In genomic region chr19:34220472-34221063, GRCh38 we compare ENCODE assay signal across 8 cellular contexts. TPM values are rescaled to one million over a fixed set of nuclear protein-coding genes. Genes with fewer than 3 reads are reported as not detected.
A peak's percentile ranks its signal among the peaks of the same experiment; 100 is the strongest.
DNase-seq lines count a peak whose midpoint lies in the region; ATAC-seq, FAIRE-seq and TF ChIP-seq lines count a peak whose summit lies in the region.

No MANE protein-coding gene starts in this region.

- no peak overlapping the region for H4K5ac ChIP-seq in H1 (ENCODE audit: insufficient read length, low read depth, low read length)

- no peak overlapping the region for H3K14ac ChIP-seq in H1 (ENCODE audit: insufficient read length)

- H2BK120ac ChIP-seq in H1 (replicated peaks; ENCODE audit: low read depth, low read length), result no peak overlapping the region

- FAIRE-seq in H1 (lab: Jason Lieb, UNC), result no peak

- TF ChIP-seq POLR2A in H1 (IDR thresholded peaks at IDR 0.05; ENCODE audit: control extremely low read depth in 1 of 2, low read depth in 2 of 2, low read length in 2 of 2), result no peak

- H3K27ac ChIP-seq in H1 (ENCODE audit: low read depth, low read length) (no peak overlapping the region), thoracic aorta (no peak overlapping the region)

- H3K4me2 ChIP-seq in H1 (ENCODE audit: insufficient read depth in 1 of 2, low read depth in 2 of 2, low read length in 2 of 2), result no peak overlapping the region

- H3K18ac ChIP-seq in H1 (ENCODE audit: extremely low read depth, low read length), result no peak overlapping the region

- H3K27me3 ChIP-seq in H1 (replicated peaks in 1 of 4; ENCODE audit: control insufficient read depth in 3 of 4, extremely low read depth in 1 of 4, insufficient read depth in 3 of 4, low read length in 3 of 4) (no peaks in the 10 kb centered on the region), thoracic aorta (replicated peaks; ENCODE audit: insufficient read depth) (no peaks in the 10 kb centered on the region)

- H3K9ac ChIP-seq in H1 (replicated peaks in 1 of 4; ENCODE audit: extremely low read depth in 1 of 4, low read depth in 3 of 4, low read length in 3 of 4), result no peak overlapping the region

- H3K27me3 Mint-ChIP-seq in activated CD4-positive, alpha-beta memory T cell treated with anti-CD3 and anti-CD28 coated beads for 36 hours, result no peaks in the 10 kb centered on the region

- H2BK20ac ChIP-seq in H1 (ENCODE audit: low read length), result no peak overlapping the region

- 89% methylated on average over 4 of the region's 4 CpGs; no CpG with 5 or more reads in 1 of the 2 experiments for WGBS in H1 (ENCODE audit: extremely low coverage in 1 of 2, insufficient coverage in 1 of 2, insufficient read length in 1 of 2, insufficient replicate concordance in 2 of 2, low coverage in 1 of 2, low lambda C conversion rate in 2 of 2, missing lambda C conversion rate in 1 of 2), 2 experiments

- peak; percentile 14 for DNase-seq in AG09319 (ENCODE audit: extremely low read depth, low read depth)
- peak; percentile 60 for DNase-seq in HCEC 1CT
- DNase-seq in NCI-H69 (lab: John Stamatoyannopoulos, UW), result peak; percentile 82
- peak; percentile 69 for DNase-seq in activated CD4-positive, alpha-beta memory T cell treated with anti-CD3 and anti-CD28 coated beads for 36 hours
- peak in 1 of 2 experiments; percentile 73 for DNase-seq in H1 (ENCODE audit: low read depth in 1 of 2, low spot score in 2 of 2)
- peak; percentile 73 for DNase-seq in myocyte (ENCODE audit: low read depth)
- peak; percentile 47 for DNase-seq in thoracic aorta (ENCODE audit: low spot score)

- no peak overlapping the region for H2BK15ac ChIP-seq in H1 (ENCODE audit: low read length)

- H3K4ac ChIP-seq in H1 (replicated peaks; ENCODE audit: insufficient read length, low read depth, low read length), result no peak overlapping the region

- H4K8ac ChIP-seq in H1 (ENCODE audit: extremely low read depth, insufficient read depth, low read length), result no peak overlapping the region

- CTCF ChIA-PET in activated CD4-positive, alpha-beta memory T cell treated with anti-CD3 and anti-CD28 coated beads for 36 hours (lab: Charles Lee), result interaction anchor here (0.5 to 3.2 kb wide), 12 partner anchors 9 to 125 kb away, joined by 3 to 22 read pairs (median 4); partner anchors contain the start of gene LSM14A
- CTCF ChIA-PET in H1 (lab: Charles Lee; ENCODE audit: partially characterized antibody), result interaction anchor here (0.6 to 3.2 kb wide), 14 partner anchors 11 to 566 kb away, joined by 3 to 14 read pairs (median 4); no protein-coding TSS in a partner anchor

- H3K79me2 ChIP-seq in H1 (ENCODE audit: control insufficient read depth in 1 of 2, insufficient read depth in 2 of 2, low read length in 2 of 2), result peaks cover 0 to 3% of the 10 kb centered on the region in 2 experiments; a peak in 2 of 4 replicates

- no peak overlapping the region for H3K56ac ChIP-seq in H1 (replicated peaks; ENCODE audit: insufficient read length, low read depth, low read length)

- H2BK12ac ChIP-seq in H1 (ENCODE audit: low read depth, low read length), result no peak overlapping the region

- H3K36me3 Mint-ChIP-seq in activated CD4-positive, alpha-beta memory T cell treated with anti-CD3 and anti-CD28 coated beads for 36 hours, result peaks cover 59% of the 10 kb centered on the region

- no peak overlapping the region for H2AFZ ChIP-seq in H1 (ENCODE audit: low read length)

- no peaks in the 10 kb centered on the region for H3K9me3 Mint-ChIP-seq in activated CD4-positive, alpha-beta memory T cell treated with anti-CD3 and anti-CD28 coated beads for 36 hours

- POLR2A ChIA-PET in activated CD4-positive, alpha-beta memory T cell treated with anti-CD3 and anti-CD28 coated beads for 36 hours (lab: Charles Lee), result no interaction called here
- POLR2A ChIA-PET in H1 (lab: Charles Lee; ENCODE audit: partially characterized antibody), result no interaction called here

- ATAC-seq in thoracic aorta (ENCODE audit: insufficient number of reproducible peaks, low FRiP score, low read depth) (peak; percentile 12), GM18511 (IDR thresholded peaks at IDR 0.05; ENCODE audit: unreplicated experiment) (no peak)

- no peak overlapping the region for H3K4me3 Mint-ChIP-seq in activated CD4-positive, alpha-beta memory T cell treated with anti-CD3 and anti-CD28 coated beads for 36 hours

- no peak overlapping the region for H3K23ac ChIP-seq in H1 (ENCODE audit: insufficient read length)

- no peak for TF ChIP-seq EP300 in H1 (IDR thresholded peaks at IDR 0.05; ENCODE audit: borderline replicate concordance in 1 of 2, low read depth in 2 of 2, low read length in 2 of 2)

- H3K4me1 ChIP-seq in H1 (replicated peaks in 1 of 4; ENCODE audit: control insufficient read depth in 3 of 4, insufficient read depth in 4 of 4, low read length in 3 of 4) (peaks cover 8 to 13% (median 11%) of the 10 kb centered on the region in 4 experiments), thoracic aorta (ENCODE audit: control insufficient read depth in 1 of 2, low read depth in 2 of 2) (peaks cover 10 to 17% of the 10 kb centered on the region in 2 donors)

- peaks cover 18 to 63% (median 45%) of the 10 kb centered on the region in 4 experiments for H3K36me3 ChIP-seq in H1 (ENCODE audit: control insufficient read depth in 2 of 4, insufficient read depth in 4 of 4, low read length in 3 of 4)
- H3K36me3 ChIP-seq in thoracic aorta, result peaks cover 30% of the 10 kb centered on the region

- no peak overlapping the region for H2AK5ac ChIP-seq in H1 (ENCODE audit: low read depth, low read length)

- peaks cover 2 to 5% of the 10 kb centered on the region in 2 experiments for H4K20me1 ChIP-seq in H1 (replicated peaks in 1 of 2; ENCODE audit: control insufficient read depth in 1 of 2, insufficient read depth in 2 of 2, low read length in 2 of 2)

- H3K4me1 Mint-ChIP-seq in activated CD4-positive, alpha-beta memory T cell treated with anti-CD3 and anti-CD28 coated beads for 36 hours (ENCODE audit: low read depth), result peaks cover 48% of the 10 kb centered on the region

- H3K27ac Mint-ChIP-seq in activated CD4-positive, alpha-beta memory T cell treated with anti-CD3 and anti-CD28 coated beads for 36 hours, result no peak overlapping the region

- peaks cover 3% of the 10 kb centered on the region; the same call in 1 of the 2 replicates for H3K79me1 ChIP-seq in H1 (ENCODE audit: low read depth, low read length)

- no peaks in the 10 kb centered on the region for H3K23me2 ChIP-seq in H1 (ENCODE audit: low read depth, low read length)

- intact Hi-C loops in activated CD4-positive, alpha-beta memory T cell treated with anti-CD3 and anti-CD28 coated beads for 36 hours (cut with micrococcal nuclease), result no loop called here

- H3K4me3 ChIP-seq in H1 (ENCODE audit: extremely low read depth in 1 of 4, insufficient read depth in 2 of 4, low read depth in 3 of 4, low read length in 4 of 4) (no peak overlapping the region), thoracic aorta (no peak overlapping the region)

- H4K91ac ChIP-seq in H1 (replicated peaks; ENCODE audit: insufficient read length, low read length), result no peak overlapping the region

- H2BK5ac ChIP-seq in H1 (ENCODE audit: low read depth, low read length), result no peak overlapping the region

- TF ChIP-seq CTCF in AG09319 (IDR thresholded peaks at IDR 0.05; ENCODE audit: low read depth, low read length) (peak; percentile 73), H1 (IDR thresholded peaks at IDR 0.05; ENCODE audit: control extremely low read depth in 1 of 3, insufficient read depth in 1 of 3, low read depth in 1 of 3, low read length in 3 of 3) (peak; percentile 1 to 77 (median 54)), thoracic aorta (IDR thresholded peaks at IDR 0.05) (peak; percentile 69)

- TF ChIP-seq RAD21 in H1 (IDR thresholded peaks at IDR 0.05 in 1 of 2, conservative IDR thresholded peaks at IDR 0.05 in 1 of 2; ENCODE audit: low read depth in 2 of 2, low read length in 2 of 2), result peak; percentile 50 to 61

- H3K9me3 ChIP-seq in H1 (ENCODE audit: insufficient read depth in 2 of 2, low read depth in 1 of 2, low read length in 1 of 2) (no peaks in the 10 kb centered on the region), thoracic aorta (no peaks in the 10 kb centered on the region)

TF ChIP-seq in H1, 55 proteins besides CTCF, POLR2A, EP300 and RAD21 (continues in another document):
- TF ChIP-seq RXRA (IDR thresholded peaks at IDR 0.05; ENCODE audit: insufficient read depth, low read depth, low read length) (no peak), KDM4A (IDR thresholded peaks at IDR 0.05; ENCODE audit: low read depth, low read length, severe bottlenecking) (no peak), FOSL1 (IDR thresholded peaks at IDR 0.05; ENCODE audit: insufficient read depth, low read depth, low read length) (no peak), RNF2 (IDR thresholded peaks at IDR 0.05; ENCODE audit: borderline replicate concordance, low read depth, low read length, missing control alignments, poor library complexity, severe bottlenecking) (no peak)

RNA-seq across cellular contexts. Expression of gene GARRE1, which starts 33.8 kb away (rescaled TPM):
- 10 to 100 TPM; 11.7 to 11.9 TPM for total RNA-seq in activated CD4-positive, alpha-beta memory T cell treated with anti-CD3 and anti-CD28 coated beads for 36 hours
- 19.4 and 23.1 TPM in 2 replicates for total RNA-seq in H1 (2021; fragmentation: NEBNext Ultra II Directional; extraction: Animal tissue kit (Norgen Biotek cat#: 25700))
- 16.4 and 23.6 TPM in 2 replicates for polyA plus RNA-seq in H1 (2011; rRNA removed)
- 15.3 TPM for polyA plus RNA-seq in H1 (2011; cell fraction: cytosol; rRNA removed)
- polyA plus RNA-seq in H1 (2011; cell fraction: nucleus; rRNA removed), result 18.4 TPM
- 11.4 to 15.5 TPM (median 12.9 TPM) in 4 replicates for polyA plus RNA-seq in H1 (2012, experiment 1 of 2)
- polyA plus RNA-seq in H1 (2012, experiment 2 of 2), result 5.9 TPM
- polyA plus RNA-seq in H1 (2013, experiment 1 of 2), result 23.5 TPM
- polyA plus RNA-seq in H1 (2013, experiment 2 of 2), result 20.7 TPM
- 18.4 and 20.4 TPM in 2 replicates for polyA minus RNA-seq in H1 (2011; rRNA and poly(A)+ RNA removed)
- 17.0 TPM for polyA minus RNA-seq in H1 (2011; cell fraction: cytosol; rRNA and poly(A)+ RNA removed)
- polyA minus RNA-seq in H1 (2011; cell fraction: nucleus; rRNA and poly(A)+ RNA removed), result 15.2 TPM
- 8.4 and 9.8 TPM in 2 replicates for total RNA-seq in myocyte
- polyA plus RNA-seq in myocyte (2012), result 9.1 TPM
- 10 to 100 TPM; 31.4 to 37.5 TPM for total RNA-seq in thoracic aorta

RNA-seq across cellular contexts. Expression of gene LSM14A, which starts 48.3 kb away (rescaled TPM):
- 100 to 1,000 TPM in 1 of 2 experiments, 10 to 100 TPM in 1; 90.0 to 106 TPM for total RNA-seq in activated CD4-positive, alpha-beta memory T cell treated with anti-CD3 and anti-CD28 coated beads for 36 hours
- 190 and 195 TPM in 2 replicates for total RNA-seq in H1 (2021; fragmentation: NEBNext Ultra II Directional; extraction: Animal tissue kit (Norgen Biotek cat#: 25700))
- polyA plus RNA-seq in H1 (2011; rRNA removed), result 117 and 149 TPM in 2 replicates
- 139 TPM for polyA plus RNA-seq in H1 (2011; cell fraction: cytosol; rRNA removed)
- polyA plus RNA-seq in H1 (2011; cell fraction: nucleus; rRNA removed), result 319 TPM
- 115 to 194 TPM (median 141 TPM) in 4 replicates for polyA plus RNA-seq in H1 (2012, experiment 1 of 2)
- polyA plus RNA-seq in H1 (2012, experiment 2 of 2), result 12.0 TPM
- 117 TPM for polyA plus RNA-seq in H1 (2013, experiment 1 of 2)
- 112 TPM for polyA plus RNA-seq in H1 (2013, experiment 2 of 2)
- polyA minus RNA-seq in H1 (2011; rRNA and poly(A)+ RNA removed), result 310 and 385 TPM in 2 replicates
- polyA minus RNA-seq in H1 (2011; cell fraction: cytosol; rRNA and poly(A)+ RNA removed), result 124 TPM
- polyA minus RNA-seq in H1 (2011; cell fraction: nucleus; rRNA and poly(A)+ RNA removed), result 383 TPM
- 63.7 and 73.7 TPM in 2 replicates for total RNA-seq in myocyte
- 46.4 TPM for polyA plus RNA-seq in myocyte (2012)
- total RNA-seq in thoracic aorta, result 100 to 1,000 TPM in 1 of 2 donors, 10 to 100 TPM in 1; 79.1 to 133 TPM
